Comparison of ENCODE assay signal across 9 cellular contexts in genomic region chr12:75658826-75659823, GRCh38.
A peak's percentile ranks its signal among the peaks of the same experiment; 100 is the strongest.
DNase-seq lines count a peak whose midpoint lies in the region; ATAC-seq and TF ChIP-seq lines count a peak whose summit lies in the region.
"Had no signal": no experiment of that assay in that cellular context is flagged by ENCODE, and none has a peak within 500 bp of the region (broad histone marks: within the 10 kb centered on the region; RNA-seq: fewer than 3 reads in every experiment).

No MANE protein-coding gene starts in this region.

- H3K4me1 Mint-ChIP-seq in CD8-positive, alpha-beta T cell (ENCODE audit: low read depth), result peaks cover 4% of the 10 kb centered on the region
- H3K4me1 Mint-ChIP-seq: B cell had no signal

- H3K27me3 Mint-ChIP-seq in CD8-positive, alpha-beta T cell (ENCODE audit: low read depth), result no peaks in the 10 kb centered on the region

- H3K36me3 ChIP-seq in psoas muscle (ENCODE audit: insufficient read depth in 1 of 2, low read depth in 1 of 2), result no peaks in the 10 kb centered on the region
- H3K36me3 ChIP-seq in CD8-positive, alpha-beta T cell (ENCODE audit: insufficient read depth, low read length), result no peaks in the 10 kb centered on the region

- CTCF ChIA-PET in CD8-positive, alpha-beta T cell (lab: Charles Lee), result no interaction called here

- H3K27me3 ChIP-seq in psoas muscle (ENCODE audit: insufficient read depth in 3 of 3, low read length in 2 of 3), result no peaks in the 10 kb centered on the region
- H3K27me3 ChIP-seq in CD8-positive, alpha-beta T cell (ENCODE audit: insufficient read depth, low read length), result no peaks in the 10 kb centered on the region

- TF ChIP-seq CTCF in psoas muscle (IDR thresholded peaks at IDR 0.05), result no peak
- no peak for TF ChIP-seq CTCF in CD8-positive, alpha-beta T cell (IDR thresholded peaks at IDR 0.05)

- no peaks in the 10 kb centered on the region for H3K4me1 ChIP-seq in psoas muscle
- H3K4me1 ChIP-seq in CD8-positive, alpha-beta T cell (ENCODE audit: insufficient read depth, low read length), result no peaks in the 10 kb centered on the region

- H3K9me3 Mint-ChIP-seq in CD8-positive, alpha-beta T cell, result no peaks in the 10 kb centered on the region

- DNase-seq in NCI-H345 (lab: John Stamatoyannopoulos, UW), result peak; percentile 6
- DNase-seq in NCI-H345 treated with DMSO at 0.1 percent for 48 hours (lab: John Stamatoyannopoulos, UW; ENCODE audit: unreplicated experiment), result no peak
- DNase-seq in NCI-H526 (lab: John Stamatoyannopoulos, UW), result peak; percentile 91 to 93
- DNase-seq in dedifferentiated amniotic fluid mesenchymal stem cell (ENCODE audit: extremely low spot score), result peak; percentile 63
- DNase-seq in renal cortical epithelial cell (ENCODE audit: low read depth), result peak; percentile 80
- no peak for DNase-seq in psoas muscle
- DNase-seq in 8988T, result no peak
- DNase-seq in CD8-positive, alpha-beta T cell, result no peak

- H3K27ac ChIP-seq in psoas muscle, result no peak overlapping the region
- no peak overlapping the region for H3K27ac ChIP-seq in CD8-positive, alpha-beta T cell (ENCODE audit: low read depth, low read length)

- no peak overlapping the region for H3K4me3 Mint-ChIP-seq in CD8-positive, alpha-beta T cell
- H3K4me3 Mint-ChIP-seq: B cell had no signal

- POLR2A ChIA-PET in CD8-positive, alpha-beta T cell (lab: Charles Lee), result no interaction called here

- no peak overlapping the region for H3K4me3 ChIP-seq in psoas muscle
- no peak overlapping the region for H3K4me3 ChIP-seq in CD8-positive, alpha-beta T cell (ENCODE audit: low read depth, low read length)

- H3K36me3 Mint-ChIP-seq in CD8-positive, alpha-beta T cell, result no peaks in the 10 kb centered on the region

- ATAC-seq in psoas muscle, result no peak
- no peak for ATAC-seq in CD8-positive, alpha-beta T cell

- intact Hi-C loops in psoas muscle (cut with DNase I), result no loop called here
- intact Hi-C loops in CD8-positive, alpha-beta T cell (cut with DNase I, micrococcal nuclease), result no loop called here

- H3K27ac Mint-ChIP-seq in CD8-positive, alpha-beta T cell, result no peak overlapping the region
- H3K27ac Mint-ChIP-seq: B cell had no signal

- no peaks in the 10 kb centered on the region for H3K9me3 ChIP-seq in psoas muscle
- H3K9me3 ChIP-seq in CD8-positive, alpha-beta T cell (ENCODE audit: low read length), result no peaks in the 10 kb centered on the region

- 64 to 67% (median 67%) methylated on average over 10 of the region's 10 CpGs for WGBS in psoas muscle, 3 donors

Comparison
In these comparisons a context has a peak if more than half of its experiments do, and no peak if none do; other contexts are left out.
1. DNase-seq: peak in NCI-H345 (single experiment), NCI-H526 (2 of 2), dedifferentiated amniotic fluid mesenchymal stem cell (single experiment) and renal cortical epithelial cell (single experiment); none in NCI-H345 treated with DMSO at 0.1 percent for 48 hours (single experiment), psoas muscle (0 of 2), 8988T (single experiment) and CD8-positive, alpha-beta T cell (0 of 7).